ENCODE assay signal across 15 cellular contexts in genomic region chr1:198701766-198702539, GRCh38.
A peak's percentile ranks its signal among the peaks of the same experiment; 100 is the strongest.
DNase-seq lines count a peak whose midpoint lies in the region; ATAC-seq and TF ChIP-seq lines count a peak whose summit lies in the region.
"Had no signal": no experiment of that assay in that cellular context is flagged by ENCODE, and none has a peak within 500 bp of the region (broad histone marks: within the 10 kb centered on the region; RNA-seq: fewer than 3 reads in every experiment).

No MANE protein-coding gene starts in this region.

- peak overlapping the region; percentile 30 for H3K4me2 ChIP-seq in OCI-LY3 (ENCODE audit: low read length)

- DNase-seq in DMS153 (lab: John Stamatoyannopoulos, UW), result peak; percentile 21
- no peak for DNase-seq in DMS153 treated with DMSO at 0.1 percent for 48 hours (lab: John Stamatoyannopoulos, UW; ENCODE audit: unreplicated experiment)
- no peak for DNase-seq in immature natural killer cell
- no peak for DNase-seq in COLO829 (ENCODE audit: low spot score)
- no peak for DNase-seq in omental fat pad (ENCODE audit: low spot score)
- DNase-seq: activated CD4-positive, alpha-beta T cell treated with anti-CD3 and anti-CD28 coated beads for 4 hours; DMS 273 treated with DMSO at 0.1 percent for 48 hours; foreskin keratinocyte had no signal

- H3K4me3 ChIP-seq in HEK293 (ENCODE audit: low read depth, low read length) (no peak overlapping the region), OCI-LY3 (ENCODE audit: low read length) (no peak overlapping the region)
- H3K4me3 ChIP-seq: SJSA1, smooth muscle cell had no signal

- H3K4me1 Mint-ChIP-seq in immature natural killer cell, result peaks cover 63 to 96% of the 10 kb centered on the region in 2 donors

- peaks cover 0 to 6% (median 0%) of the 10 kb centered on the region in 3 donors for H3K27me3 Mint-ChIP-seq in immature natural killer cell (ENCODE audit: low read depth in 3 of 3)

- H3K4me1 ChIP-seq in HEK293 (ENCODE audit: control insufficient read depth, insufficient read depth, low read length) (peaks cover 6% of the 10 kb centered on the region; the same call in 1 of the 2 replicates), OCI-LY3 (ENCODE audit: low read length) (peaks cover 19% of the 10 kb centered on the region)
- H3K4me1 ChIP-seq: foreskin keratinocyte had no signal

- ATAC-seq in GM21390 (IDR thresholded peaks at IDR 0.05; ENCODE audit: unreplicated experiment), result no peak
- ATAC-seq in omental fat pad (ENCODE audit: low FRiP score), result no peak
- ATAC-seq: foreskin keratinocyte had no signal

- H4K20me1 ChIP-seq in OCI-LY3 (ENCODE audit: insufficient read depth, low read length), result peaks cover 22% of the 10 kb centered on the region

- no peak overlapping the region for H3K9ac ChIP-seq in OCI-LY3 (ENCODE audit: low read length)

- no peaks in the 10 kb centered on the region for H3K9me3 Mint-ChIP-seq in immature natural killer cell
- H3K9me3 Mint-ChIP-seq: type B pancreatic cell had no signal

- no peaks in the 10 kb centered on the region for H3K79me2 ChIP-seq in OCI-LY3 (ENCODE audit: low read length)

- POLR2A ChIA-PET in HEK293 (lab: Yijun Ruan, JAX), result no interaction called here

- H3K27ac ChIP-seq in HEK293 (ENCODE audit: extremely low read depth, low read depth, low read length), result no peak overlapping the region
- peak overlapping the region; percentile 9; the same call in 1 of the 2 replicates for H3K27ac ChIP-seq in OCI-LY3 (ENCODE audit: low read length)
- H3K27ac ChIP-seq: 22Rv1, foreskin keratinocyte, SJSA1 had no signal

- TF ChIP-seq CTCF in HEK293 (tag by site-specific recombination; IDR thresholded peaks at IDR 0.05) (no peak), OCI-LY3 (IDR thresholded peaks at IDR 0.05; ENCODE audit: low read depth, low read length) (no peak), omental fat pad (IDR thresholded peaks at IDR 0.05) (no peak)

- H3K27ac Mint-ChIP-seq in immature natural killer cell, result peak overlapping the region; percentile 46 to 88 (median 78)
- H3K27ac Mint-ChIP-seq: type B pancreatic cell had no signal

- no peaks in the 10 kb centered on the region for H3K9me3 ChIP-seq in HEK293 (ENCODE audit: control insufficient read depth, insufficient read depth, low read depth, low read length)
- H3K9me3 ChIP-seq in OCI-LY3 (ENCODE audit: insufficient read depth, low read length), result no peaks in the 10 kb centered on the region
- H3K9me3 ChIP-seq: SJSA1 had no signal

- H3K36me3 ChIP-seq in HEK293 (ENCODE audit: control insufficient read depth in 2 of 2, insufficient read depth in 1 of 2, low read length in 2 of 2) (no peaks in the 10 kb centered on the region), OCI-LY3 (replicated peaks; ENCODE audit: low read depth, low read length) (peaks cover 62% of the 10 kb centered on the region)
- H3K36me3 ChIP-seq: SJSA1 had no signal

- no peaks in the 10 kb centered on the region for H3K27me3 ChIP-seq in OCI-LY3 (ENCODE audit: low read depth, low read length)
- H3K27me3 ChIP-seq: SJSA1 had no signal

- CTCF ChIA-PET in HEK293 (lab: Yijun Ruan, JAX), result interaction anchor here (1.3 to 1.5 kb wide), 2 partner anchors 20 to 34 kb away, joined by 3 to 4 read pairs; no protein-coding TSS in a partner anchor

- peak overlapping the region in 1 of 5 donors; percentile 30 for H3K4me3 Mint-ChIP-seq in immature natural killer cell
- H3K4me3 Mint-ChIP-seq: type B pancreatic cell had no signal

- no peak overlapping the region for H2AFZ ChIP-seq in OCI-LY3 (ENCODE audit: low read depth, low read length)

- peaks cover 61 to 81% (median 70%) of the 10 kb centered on the region in 3 donors for H3K36me3 Mint-ChIP-seq in immature natural killer cell
- H3K36me3 Mint-ChIP-seq: type B pancreatic cell had no signal

TF ChIP-seq in HEK293, 187 proteins besides CTCF, POLR2A, EP300 and RAD21:
- TF ChIP-seq ZNF560 (tag by site-specific recombination; IDR thresholded peaks at IDR 0.05; ENCODE audit: borderline replicate concordance), result no peak
- TF ChIP-seq ZIC2 (tag by site-specific recombination; IDR thresholded peaks at IDR 0.05), result 0 out of 2 replicates have a peak, but pooled peaks have one; percentile 24
- 0 out of 2 replicates have a peak, but pooled peaks have one; percentile 35 for TF ChIP-seq ZXDB (tag by site-specific recombination; IDR thresholded peaks at IDR 0.05)
- peak; percentile 32; the same call in 1 of the 2 replicates for TF ChIP-seq FEZF1 (tag by site-specific recombination; IDR thresholded peaks at IDR 0.05)
